Comparison of ENCODE assay signal across 1 cellular context in the genomic region with DNA sequence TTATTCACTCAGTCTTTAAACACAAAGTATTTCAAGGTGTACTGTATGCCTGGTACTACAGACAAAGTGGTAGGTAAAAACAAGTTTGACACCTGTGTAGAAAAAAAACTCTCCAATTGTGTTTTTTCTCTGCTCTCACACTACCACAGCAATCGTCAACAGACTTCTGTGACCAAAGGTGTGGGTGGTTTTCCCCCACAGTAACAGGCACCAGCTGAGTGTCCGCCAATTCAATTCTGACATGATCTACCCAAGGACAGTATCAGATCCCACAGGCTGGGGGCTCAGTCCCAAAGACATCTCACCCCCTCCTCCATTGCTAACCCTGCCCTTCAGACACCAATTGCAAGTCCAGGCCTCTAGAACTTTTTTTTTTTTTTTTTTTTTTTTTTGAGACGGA.
TF ChIP-seq lines count a peak whose summit lies in the region.

No MANE protein-coding gene starts in this region.

TF ChIP-seq in H1, 55 proteins besides CTCF, POLR2A, EP300 and RAD21:
- TF ChIP-seq HDAC2 (IDR thresholded peaks at IDR 0.05; ENCODE audit: borderline replicate concordance in 1 of 2, low read depth in 2 of 2, low read length in 2 of 2) (no peak), RBBP5 (IDR thresholded peaks at IDR 0.05; ENCODE audit: borderline replicate concordance, low read depth, low read length) (no peak), SAP30 (IDR thresholded peaks at IDR 0.05; ENCODE audit: insufficient read depth, insufficient replicate concordance, low read length) (no peak), RNF2 (IDR thresholded peaks at IDR 0.05; ENCODE audit: borderline replicate concordance, low read depth, low read length, missing control alignments, poor library complexity, severe bottlenecking) (no peak), NRF1 (IDR thresholded peaks at IDR 0.05; ENCODE audit: low read depth, low read length) (no peak), POU5F1 (IDR thresholded peaks at IDR 0.05; ENCODE audit: low read depth, low read length) (no peak), SUZ12 (IDR thresholded peaks at IDR 0.05; ENCODE audit: low read length) (no peak), USF2 (IDR thresholded peaks at IDR 0.05; ENCODE audit: low read length) (no peak), TAF1 (IDR thresholded peaks at IDR 0.05; ENCODE audit: low read depth, low read length) (no peak)
- TF ChIP-seq, protein P1, sequence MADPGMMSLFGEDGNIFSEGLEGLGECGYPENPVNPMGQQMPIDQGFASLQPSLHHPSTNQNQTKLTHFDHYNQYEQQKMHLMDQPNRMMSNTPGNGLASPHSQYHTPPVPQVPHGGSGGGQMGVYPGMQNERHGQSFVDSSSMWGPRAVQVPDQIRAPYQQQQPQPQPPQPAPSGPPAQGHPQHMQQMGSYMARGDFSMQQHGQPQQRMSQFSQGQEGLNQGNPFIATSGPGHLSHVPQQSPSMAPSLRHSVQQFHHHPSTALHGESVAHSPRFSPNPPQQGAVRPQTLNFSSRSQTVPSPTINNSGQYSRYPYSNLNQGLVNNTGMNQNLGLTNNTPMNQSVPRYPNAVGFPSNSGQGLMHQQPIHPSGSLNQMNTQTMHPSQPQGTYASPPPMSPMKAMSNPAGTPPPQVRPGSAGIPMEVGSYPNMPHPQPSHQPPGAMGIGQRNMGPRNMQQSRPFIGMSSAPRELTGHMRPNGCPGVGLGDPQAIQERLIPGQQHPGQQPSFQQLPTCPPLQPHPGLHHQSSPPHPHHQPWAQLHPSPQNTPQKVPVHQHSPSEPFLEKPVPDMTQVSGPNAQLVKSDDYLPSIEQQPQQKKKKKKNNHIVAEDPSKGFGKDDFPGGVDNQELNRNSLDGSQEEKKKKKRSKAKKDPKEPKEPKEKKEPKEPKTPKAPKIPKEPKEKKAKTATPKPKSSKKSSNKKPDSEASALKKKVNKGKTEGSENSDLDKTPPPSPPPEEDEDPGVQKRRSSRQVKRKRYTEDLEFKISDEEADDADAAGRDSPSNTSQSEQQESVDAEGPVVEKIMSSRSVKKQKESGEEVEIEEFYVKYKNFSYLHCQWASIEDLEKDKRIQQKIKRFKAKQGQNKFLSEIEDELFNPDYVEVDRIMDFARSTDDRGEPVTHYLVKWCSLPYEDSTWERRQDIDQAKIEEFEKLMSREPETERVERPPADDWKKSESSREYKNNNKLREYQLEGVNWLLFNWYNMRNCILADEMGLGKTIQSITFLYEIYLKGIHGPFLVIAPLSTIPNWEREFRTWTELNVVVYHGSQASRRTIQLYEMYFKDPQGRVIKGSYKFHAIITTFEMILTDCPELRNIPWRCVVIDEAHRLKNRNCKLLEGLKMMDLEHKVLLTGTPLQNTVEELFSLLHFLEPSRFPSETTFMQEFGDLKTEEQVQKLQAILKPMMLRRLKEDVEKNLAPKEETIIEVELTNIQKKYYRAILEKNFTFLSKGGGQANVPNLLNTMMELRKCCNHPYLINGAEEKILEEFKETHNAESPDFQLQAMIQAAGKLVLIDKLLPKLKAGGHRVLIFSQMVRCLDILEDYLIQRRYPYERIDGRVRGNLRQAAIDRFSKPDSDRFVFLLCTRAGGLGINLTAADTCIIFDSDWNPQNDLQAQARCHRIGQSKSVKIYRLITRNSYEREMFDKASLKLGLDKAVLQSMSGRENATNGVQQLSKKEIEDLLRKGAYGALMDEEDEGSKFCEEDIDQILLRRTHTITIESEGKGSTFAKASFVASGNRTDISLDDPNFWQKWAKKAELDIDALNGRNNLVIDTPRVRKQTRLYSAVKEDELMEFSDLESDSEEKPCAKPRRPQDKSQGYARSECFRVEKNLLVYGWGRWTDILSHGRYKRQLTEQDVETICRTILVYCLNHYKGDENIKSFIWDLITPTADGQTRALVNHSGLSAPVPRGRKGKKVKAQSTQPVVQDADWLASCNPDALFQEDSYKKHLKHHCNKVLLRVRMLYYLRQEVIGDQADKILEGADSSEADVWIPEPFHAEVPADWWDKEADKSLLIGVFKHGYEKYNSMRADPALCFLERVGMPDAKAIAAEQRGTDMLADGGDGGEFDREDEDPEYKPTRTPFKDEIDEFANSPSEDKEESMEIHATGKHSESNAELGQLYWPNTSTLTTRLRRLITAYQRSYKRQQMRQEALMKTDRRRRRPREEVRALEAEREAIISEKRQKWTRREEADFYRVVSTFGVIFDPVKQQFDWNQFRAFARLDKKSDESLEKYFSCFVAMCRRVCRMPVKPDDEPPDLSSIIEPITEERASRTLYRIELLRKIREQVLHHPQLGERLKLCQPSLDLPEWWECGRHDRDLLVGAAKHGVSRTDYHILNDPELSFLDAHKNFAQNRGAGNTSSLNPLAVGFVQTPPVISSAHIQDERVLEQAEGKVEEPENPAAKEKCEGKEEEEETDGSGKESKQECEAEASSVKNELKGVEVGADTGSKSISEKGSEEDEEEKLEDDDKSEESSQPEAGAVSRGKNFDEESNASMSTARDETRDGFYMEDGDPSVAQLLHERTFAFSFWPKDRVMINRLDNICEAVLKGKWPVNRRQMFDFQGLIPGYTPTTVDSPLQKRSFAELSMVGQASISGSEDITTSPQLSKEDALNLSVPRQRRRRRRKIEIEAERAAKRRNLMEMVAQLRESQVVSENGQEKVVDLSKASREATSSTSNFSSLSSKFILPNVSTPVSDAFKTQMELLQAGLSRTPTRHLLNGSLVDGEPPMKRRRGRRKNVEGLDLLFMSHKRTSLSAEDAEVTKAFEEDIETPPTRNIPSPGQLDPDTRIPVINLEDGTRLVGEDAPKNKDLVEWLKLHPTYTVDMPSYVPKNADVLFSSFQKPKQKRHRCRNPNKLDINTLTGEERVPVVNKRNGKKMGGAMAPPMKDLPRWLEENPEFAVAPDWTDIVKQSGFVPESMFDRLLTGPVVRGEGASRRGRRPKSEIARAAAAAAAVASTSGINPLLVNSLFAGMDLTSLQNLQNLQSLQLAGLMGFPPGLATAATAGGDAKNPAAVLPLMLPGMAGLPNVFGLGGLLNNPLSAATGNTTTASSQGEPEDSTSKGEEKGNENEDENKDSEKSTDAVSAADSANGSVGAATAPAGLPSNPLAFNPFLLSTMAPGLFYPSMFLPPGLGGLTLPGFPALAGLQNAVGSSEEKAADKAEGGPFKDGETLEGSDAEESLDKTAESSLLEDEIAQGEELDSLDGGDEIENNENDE (IDR thresholded peaks at IDR 0.05; ENCODE audit: insufficient replicate concordance, low read length), result no peak
- TF ChIP-seq, protein P2, sequence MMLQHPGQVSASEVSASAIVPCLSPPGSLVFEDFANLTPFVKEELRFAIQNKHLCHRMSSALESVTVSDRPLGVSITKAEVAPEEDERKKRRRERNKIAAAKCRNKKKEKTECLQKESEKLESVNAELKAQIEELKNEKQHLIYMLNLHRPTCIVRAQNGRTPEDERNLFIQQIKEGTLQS (IDR thresholded peaks at IDR 0.05; ENCODE audit: insufficient read depth, low read depth, low read length), result no peak
